22 cellular contexts compared by ENCODE assay signal in genomic region chr1:116284819-116285390, GRCh38.
DNase-seq lines count a peak whose midpoint lies in the region; ATAC-seq and TF ChIP-seq lines count a peak whose summit lies in the region.
"Had no signal": no experiment of that assay in that cellular context is flagged by ENCODE, and none has a peak within 500 bp of the region (broad histone marks: within the 10 kb centered on the region; RNA-seq: fewer than 3 reads in every experiment).

No MANE protein-coding gene starts in this region.

- no peak overlapping the region for H3K27ac Mint-ChIP-seq in H9
- H3K27ac Mint-ChIP-seq in naive thymus-derived CD8-positive, alpha-beta T cell = peak overlapping the region in 1 of 10 donors; percentile 3
- H3K27ac Mint-ChIP-seq: activated CD4-positive, alpha-beta memory T cell treated with anti-CD3 and anti-CD28 coated beads for 36 hours; activated naive CD8-positive, alpha-beta T cell treated with anti-CD3 and anti-CD28 coated beads, Interleukin-2, amount 50 U/mL, for 24 hours had no signal

- no peaks in the 10 kb centered on the region for H3K79me1 ChIP-seq in H9 (ENCODE audit: insufficient read depth, low read depth, low read length, poor library complexity, severe bottlenecking)

- no peak overlapping the region for H3K4me3 Mint-ChIP-seq in H9
- H3K4me3 Mint-ChIP-seq in naive thymus-derived CD8-positive, alpha-beta T cell = no peak overlapping the region
- H3K4me3 Mint-ChIP-seq: activated CD4-positive, alpha-beta memory T cell treated with anti-CD3 and anti-CD28 coated beads for 36 hours; activated naive CD8-positive, alpha-beta T cell treated with anti-CD3 and anti-CD28 coated beads, Interleukin-2, amount 50 U/mL, for 24 hours; naive thymus-derived CD4-positive, alpha-beta T cell had no signal

- H3K23ac ChIP-seq in H9 (ENCODE audit: insufficient read length, low read depth, low read length) = no peak overlapping the region

- H3K14ac ChIP-seq in H9 (ENCODE audit: insufficient read depth, low read length) = no peak overlapping the region

- no peak overlapping the region for H2AFZ ChIP-seq in H9 (ENCODE audit: low read length)

- WGBS in H9 (ENCODE audit: extremely low coverage, insufficient read length, low lambda C conversion rate) = no CpG with 5 or more reads among the region's 5 CpGs

- H4K20me1 ChIP-seq in H9 (ENCODE audit: control insufficient read depth, insufficient read depth, insufficient read length) = no peaks in the 10 kb centered on the region

- H3K56ac ChIP-seq in H9 (ENCODE audit: insufficient read length, low read depth, low read length) = no peak overlapping the region

- H3K27ac ChIP-seq in H9 (ENCODE audit: insufficient read length, low read depth, low read length) = no peak overlapping the region
- H3K27ac ChIP-seq: body of pancreas, HL-60, uterus had no signal

- H3K9me3 Mint-ChIP-seq in H9 = peaks cover 3 to 8% of the 10 kb centered on the region in 2 experiments; a peak in 3 of 5 replicates
- peaks cover 0 to 27% (median 4%) of the 10 kb centered on the region in 9 donors for H3K9me3 Mint-ChIP-seq in naive thymus-derived CD8-positive, alpha-beta T cell
- H3K9me3 Mint-ChIP-seq: activated CD4-positive, alpha-beta memory T cell treated with anti-CD3 and anti-CD28 coated beads for 36 hours had no signal

- TF ChIP-seq CTCF in H9 (conservative IDR thresholded peaks at IDR 0.05) = no peak

- no peak overlapping the region for H2BK12ac ChIP-seq in H9 (ENCODE audit: insufficient read length, low read depth, low read length)

- no peak overlapping the region for H3T11ph ChIP-seq in H9 (ENCODE audit: low read length)

- no peak overlapping the region for H2BK5ac ChIP-seq in H9 (ENCODE audit: insufficient read length, low read length)

- no peaks in the 10 kb centered on the region; a peak in 2 of 7 replicates for H3K36me3 Mint-ChIP-seq in H9 (ENCODE audit: insufficient read depth in 1 of 3, low read depth in 3 of 3)
- H3K36me3 Mint-ChIP-seq in naive thymus-derived CD8-positive, alpha-beta T cell = peaks cover 0 to 8% (median 3%) of the 10 kb centered on the region in 3 donors
- H3K36me3 Mint-ChIP-seq: activated CD4-positive, alpha-beta memory T cell treated with anti-CD3 and anti-CD28 coated beads for 36 hours had no signal

- H3K18ac ChIP-seq in H9 (ENCODE audit: insufficient read length, low read depth, low read length) = no peak overlapping the region

- no peak overlapping the region for H4K5ac ChIP-seq in H9 (ENCODE audit: insufficient read length, low read depth, low read length)

- H2BK120ac ChIP-seq in H9 (ENCODE audit: low read depth, low read length, poor library complexity, severe bottlenecking) = no peak overlapping the region

- POLR2A ChIA-PET in naive thymus-derived CD8-positive, alpha-beta T cell (lab: Charles Lee) = interaction anchor here (1.3 kb wide), 1 partner anchor 40 kb away, joined by 5 read pairs; no protein-coding TSS in a partner anchor

- peaks cover 2% of the 10 kb centered on the region; the same call in 1 of the 2 replicates for H3K27me3 Mint-ChIP-seq in H9 (ENCODE audit: low read depth)
- H3K27me3 Mint-ChIP-seq in naive thymus-derived CD8-positive, alpha-beta T cell = peaks cover 0 to 2% (median 0%) of the 10 kb centered on the region in 5 donors
- H3K27me3 Mint-ChIP-seq: activated CD4-positive, alpha-beta memory T cell treated with anti-CD3 and anti-CD28 coated beads for 36 hours had no signal

- H3K4me1 ChIP-seq in H9 (ENCODE audit: insufficient read depth, low read length) = no peaks in the 10 kb centered on the region
- H3K4me1 ChIP-seq: uterus had no signal

- no peak overlapping the region for H2BK20ac ChIP-seq in H9 (ENCODE audit: low read depth, low read length, poor library complexity, severe bottlenecking)

- H4K8ac ChIP-seq in H9 (replicated peaks; ENCODE audit: insufficient read length, low read depth, low read length) = no peak overlapping the region

- no peak for ATAC-seq in naive thymus-derived CD8-positive, alpha-beta T cell
- ATAC-seq: activated naive CD8-positive, alpha-beta T cell treated with anti-CD3 and anti-CD28 coated beads, Interleukin-2, amount 50 U/mL, for 24 hours; body of pancreas; naive thymus-derived CD4-positive, alpha-beta T cell; SK-N-SH treated with all-trans-retinoic acid at 6 μM for 48 hours had no signal

- H3K23me2 ChIP-seq in H9 (ENCODE audit: insufficient read length, low read depth, low read length, poor library complexity, severe bottlenecking) = no peaks in the 10 kb centered on the region

- H4K91ac ChIP-seq in H9 (ENCODE audit: insufficient read length, low read depth, low read length) = no peak overlapping the region

- no peak overlapping the region for H3K4ac ChIP-seq in H9 (ENCODE audit: low read depth, low read length)

- no peaks in the 10 kb centered on the region for H3K79me2 ChIP-seq in H9 (ENCODE audit: insufficient read depth, low read length)

- no peaks in the 10 kb centered on the region for H3K9me3 ChIP-seq in H9 (ENCODE audit: control insufficient read depth, low read depth, low read length)
- H3K9me3 ChIP-seq: body of pancreas, uterus had no signal

- 0 out of 2 replicates have a peak overlapping the region, but pooled peaks have one; percentile 80 for H2BK15ac ChIP-seq in H9 (ENCODE audit: low read depth, low read length)

- H3K4me2 ChIP-seq in H9 (ENCODE audit: insufficient read depth, insufficient read length, low read length) = no peak overlapping the region

- DNase-seq in H9 (no peak), NCI-H2196 (lab: John Stamatoyannopoulos, UW; ENCODE audit: unreplicated experiment) (peak; percentile 59), cerebellar cortex (ENCODE audit: low spot score) (peak; percentile 97), medulla oblongata (ENCODE audit: extremely low spot score) (peak; percentile 9), NCI-H748 treated with DMSO at 0.1 percent for 48 hours (lab: John Stamatoyannopoulos, UW) (no peak), SW480 (ENCODE audit: low spot score) (no peak), COLO668 (lab: John Stamatoyannopoulos, UW; ENCODE audit: unreplicated experiment) (no peak)
- no peak for DNase-seq in naive thymus-derived CD8-positive, alpha-beta T cell
- DNase-seq: ACHN; activated CD4-positive, alpha-beta memory T cell treated with anti-CD3 and anti-CD28 coated beads for 36 hours; activated naive CD8-positive, alpha-beta T cell treated with anti-CD3 and anti-CD28 coated beads, Interleukin-2, amount 50 U/mL, for 24 hours; body of pancreas; cortex of kidney; DMS 273 treated with DMSO at 0.1 percent for 48 hours; H7; mesendoderm; naive thymus-derived CD4-positive, alpha-beta T cell; NCI-H1105 treated with DMSO at 0.1 percent for 48 hours; posterior cingulate gyrus; uterus had no signal

- 0 out of 4 replicates have a peak, but pooled peaks cover 0 to 2% of the 10 kb centered on the region in 2 experiments for H3K4me1 Mint-ChIP-seq in H9
- H3K4me1 Mint-ChIP-seq in naive thymus-derived CD8-positive, alpha-beta T cell = peaks cover 3 to 23% (median 10%) of the 10 kb centered on the region in 4 donors
- H3K4me1 Mint-ChIP-seq: activated naive CD8-positive, alpha-beta T cell treated with anti-CD3 and anti-CD28 coated beads, Interleukin-2, amount 50 U/mL, for 24 hours had no signal

- H3K9ac ChIP-seq in H9 (ENCODE audit: extremely low read depth, insufficient read length, low read length) = no peak overlapping the region

- H2AK5ac ChIP-seq in H9 (ENCODE audit: insufficient read length, low read length) = no peak overlapping the region

- no peaks in the 10 kb centered on the region for H3K27me3 ChIP-seq in H9 (ENCODE audit: insufficient read depth, low read length)
- H3K27me3 ChIP-seq: body of pancreas, uterus had no signal

Comparison
In these comparisons a context has a peak if more than half of its experiments do, and no peak if none do; other contexts are left out.
1. DNase-seq: peak in NCI-H2196 (single experiment), cerebellar cortex (single experiment) and medulla oblongata (single experiment); none in H9 (single experiment), naive thymus-derived CD8-positive, alpha-beta T cell (0 of 10), NCI-H748 treated with DMSO at 0.1 percent for 48 hours (single experiment), SW480 (single experiment) and COLO668 (single experiment).